In genomic region chr7:1144269-1144771, GRCh38 we compare ENCODE assay signal across 8 cellular contexts. TPM values are rescaled to one million over a fixed set of nuclear protein-coding genes. Genes with fewer than 3 reads are reported as not detected.
DNase-seq lines count a peak whose midpoint lies in the region; ATAC-seq and TF ChIP-seq lines count a peak whose summit lies in the region.

No MANE protein-coding gene starts in this region.

- POLR2A ChIA-PET in WTC11 (lab: Charles Lee): no interaction called here
- POLR2A ChIA-PET in CD8-positive, alpha-beta T cell (lab: Charles Lee): no interaction called here

- H3K4me3 ChIP-seq in esophagus muscularis mucosa: no peak overlapping the region
- no peak overlapping the region for H3K4me3 ChIP-seq in CD8-positive, alpha-beta T cell (ENCODE audit: low read depth, low read length)

- no peak for ATAC-seq in WTC11
- no peak for ATAC-seq in HG03354 (IDR thresholded peaks at IDR 0.05; ENCODE audit: poor library complexity, severe bottlenecking, unreplicated experiment)
- no peak for ATAC-seq in CD8-positive, alpha-beta T cell

- peaks cover 0 to 6% (median 3%) of the 10 kb centered on the region in 4 donors for H3K4me1 ChIP-seq in esophagus muscularis mucosa
- no peaks in the 10 kb centered on the region for H3K4me1 ChIP-seq in CD8-positive, alpha-beta T cell (ENCODE audit: insufficient read depth, low read length)

- CTCF ChIA-PET in WTC11 (lab: Charles Lee): interaction anchor here (1.0 to 1.6 kb wide), 2 partner anchors 79 to 151 kb away, joined by 3 to 6 read pairs; no protein-coding TSS in a partner anchor
- CTCF ChIA-PET in CD8-positive, alpha-beta T cell (lab: Charles Lee): interaction anchor here (0.9 to 1.7 kb wide), 2 partner anchors 25 to 32 kb away, joined by 4 to 6 read pairs; no protein-coding TSS in a partner anchor

- no peak overlapping the region for H3K27ac Mint-ChIP-seq in WTC11
- no peak overlapping the region for H3K27ac Mint-ChIP-seq in CD8-positive, alpha-beta T cell

- H3K9me3 ChIP-seq in esophagus muscularis mucosa: no peaks in the 10 kb centered on the region
- no peaks in the 10 kb centered on the region for H3K9me3 ChIP-seq in CD8-positive, alpha-beta T cell (ENCODE audit: low read length)

- no peaks in the 10 kb centered on the region for H3K9me3 Mint-ChIP-seq in WTC11
- H3K9me3 Mint-ChIP-seq in CD8-positive, alpha-beta T cell: no peaks in the 10 kb centered on the region

- no peaks in the 10 kb centered on the region for H3K36me3 Mint-ChIP-seq in WTC11
- no peaks in the 10 kb centered on the region for H3K36me3 Mint-ChIP-seq in CD8-positive, alpha-beta T cell

- peak; percentile 38 to 65 for DNase-seq in NOMO-1 (lab: John Stamatoyannopoulos, UW; ENCODE audit: unreplicated experiment in 2 of 2)
- no peak for DNase-seq in esophagus muscularis mucosa (ENCODE audit: extremely low spot score)
- DNase-seq in posterior vena cava (ENCODE audit: low spot score): peak; percentile 78
- no peak for DNase-seq in WTC11 (ENCODE audit: low spot score)
- no peak for DNase-seq in HPDE6-E6E7 (ENCODE audit: extremely low spot score)
- no peak for DNase-seq in CD8-positive, alpha-beta T cell

- TF ChIP-seq POLR2A in esophagus muscularis mucosa (IDR thresholded peaks at IDR 0.05; ENCODE audit: low read depth): no peak

- no peak for TF ChIP-seq EP300 in esophagus muscularis mucosa (IDR thresholded peaks at IDR 0.05)

- no peak overlapping the region for H3K27ac ChIP-seq in esophagus muscularis mucosa (replicated peaks in 1 of 4)
- H3K27ac ChIP-seq in CD8-positive, alpha-beta T cell (ENCODE audit: low read depth, low read length): no peak overlapping the region

- 72% methylated on average over 15 of the region's 23 CpGs for WGBS in esophagus muscularis mucosa

- H3K4me1 Mint-ChIP-seq in WTC11: no peaks in the 10 kb centered on the region
- H3K4me1 Mint-ChIP-seq in CD8-positive, alpha-beta T cell (ENCODE audit: low read depth): no peaks in the 10 kb centered on the region

- H3K27me3 ChIP-seq in esophagus muscularis mucosa: no peaks in the 10 kb centered on the region
- H3K27me3 ChIP-seq in CD8-positive, alpha-beta T cell (ENCODE audit: insufficient read depth, low read length): no peaks in the 10 kb centered on the region

- no peak overlapping the region for H3K4me3 Mint-ChIP-seq in WTC11
- H3K4me3 Mint-ChIP-seq in CD8-positive, alpha-beta T cell: no peak overlapping the region

- peaks cover 0 to 4% (median 3%) of the 10 kb centered on the region in 4 donors for H3K36me3 ChIP-seq in esophagus muscularis mucosa
- no peaks in the 10 kb centered on the region for H3K36me3 ChIP-seq in CD8-positive, alpha-beta T cell (ENCODE audit: insufficient read depth, low read length)

- TF ChIP-seq CTCF in GM12874 (IDR thresholded peaks at IDR 0.05; ENCODE audit: insufficient read depth, low read depth, low read length) (peak; percentile 24; the same call in 1 of the 2 replicates), esophagus muscularis mucosa (IDR thresholded peaks at IDR 0.05) (peak in 2 of 3 experiments; percentile 34 to 35), WTC11 (IDR thresholded peaks at IDR 0.05) (no peak)
- no peak for TF ChIP-seq CTCF in CD8-positive, alpha-beta T cell (IDR thresholded peaks at IDR 0.05)

- peaks cover 2% of the 10 kb centered on the region; the same call in 1 of the 2 replicates for H3K27me3 Mint-ChIP-seq in WTC11 (ENCODE audit: low read depth)
- no peaks in the 10 kb centered on the region for H3K27me3 Mint-ChIP-seq in CD8-positive, alpha-beta T cell (ENCODE audit: low read depth)

- intact Hi-C loops in esophagus muscularis mucosa (cut with DNase I): no loop called here
- intact Hi-C loops in posterior vena cava (cut with DNase I): no loop called here
- intact Hi-C loops in CD8-positive, alpha-beta T cell (cut with DNase I, micrococcal nuclease): no loop called here

TF ChIP-seq in WTC11, 78 proteins besides CTCF, POLR2A, EP300 and RAD21:
- TF ChIP-seq TP53 (CRISPR knock-in tag; IDR thresholded peaks at IDR 0.05) (no peak), MAX (CRISPR knock-in tag; IDR thresholded peaks at IDR 0.05) (no peak), ZNF396 (CRISPR knock-in tag; IDR thresholded peaks at IDR 0.05; ENCODE audit: borderline replicate concordance) (no peak), ZNF512 (CRISPR knock-in tag; IDR thresholded peaks at IDR 0.05; ENCODE audit: borderline replicate concordance) (no peak), ZNF281 (CRISPR knock-in tag; IDR thresholded peaks at IDR 0.05) (no peak), ZBTB21 (CRISPR knock-in tag; IDR thresholded peaks at IDR 0.05; ENCODE audit: borderline replicate concordance) (no peak), USF1 (CRISPR knock-in tag; IDR thresholded peaks at IDR 0.05) (no peak), MXD4 (CRISPR knock-in tag; IDR thresholded peaks at IDR 0.05; ENCODE audit: borderline replicate concordance) (no peak), TCF7 (CRISPR knock-in tag; IDR thresholded peaks at IDR 0.05; ENCODE audit: low read depth) (no peak), IRF2 (CRISPR knock-in tag; IDR thresholded peaks at IDR 0.05; ENCODE audit: borderline replicate concordance, low read depth) (no peak)

RNA-seq across cellular contexts. Expression of gene ZFAND2A, which starts 15.7 kb away (rescaled TPM):
- total RNA-seq in esophagus muscularis mucosa (10 to 100 TPM; 24.3 to 27.5 (median 25.5) TPM), posterior vena cava (10 to 100 TPM; 22.6 to 30.9 TPM), WTC11 (2021) (14.5 to 16.1 TPM (median 15.3 TPM) in 3 replicates)
- 100 to 1,000 TPM; 100 to 105 TPM for total RNA-seq in CD8-positive, alpha-beta T cell

RNA-seq across cellular contexts. Expression of gene GPER1, which starts 56.4 kb away (rescaled TPM):
- total RNA-seq in esophagus muscularis mucosa (10 to 100 TPM in 2 of 4 donors, 1 to 10 TPM in 2; 4.6 to 19.9 (median 11.0) TPM), posterior vena cava (1 to 10 TPM; 5.5 to 6.6 TPM), WTC11 (2021) (0.28 to 0.87 TPM (median 0.41 TPM) in 3 replicates)
- under 1 TPM in 1 of 2 experiments, not detected in 1; 0.11 TPM for total RNA-seq in CD8-positive, alpha-beta T cell

Comparison
In these comparisons a context has a peak if more than half of its experiments do, and no peak if none do; other contexts are left out.
1. CTCF ChIP-seq: peak in GM12874 (single experiment) and esophagus muscularis mucosa (2 of 3); none in WTC11 (single experiment) and CD8-positive, alpha-beta T cell (single experiment).
2. DNase-seq: peak in NOMO-1 (2 of 2) and posterior vena cava (single experiment); none in esophagus muscularis mucosa (single experiment), WTC11 (single experiment), HPDE6-E6E7 (single experiment) and CD8-positive, alpha-beta T cell (0 of 7).